2 cellular contexts compared by ENCODE assay signal in genomic region chr10:79313911-79314439, GRCh38.
TF ChIP-seq lines count a peak whose summit lies in the region.

No MANE protein-coding gene starts in this region.

TF ChIP-seq in SK-N-SH, 30 proteins besides CTCF, POLR2A, EP300 and RAD21 (continued from another document):
- TF ChIP-seq, protein P1, sequence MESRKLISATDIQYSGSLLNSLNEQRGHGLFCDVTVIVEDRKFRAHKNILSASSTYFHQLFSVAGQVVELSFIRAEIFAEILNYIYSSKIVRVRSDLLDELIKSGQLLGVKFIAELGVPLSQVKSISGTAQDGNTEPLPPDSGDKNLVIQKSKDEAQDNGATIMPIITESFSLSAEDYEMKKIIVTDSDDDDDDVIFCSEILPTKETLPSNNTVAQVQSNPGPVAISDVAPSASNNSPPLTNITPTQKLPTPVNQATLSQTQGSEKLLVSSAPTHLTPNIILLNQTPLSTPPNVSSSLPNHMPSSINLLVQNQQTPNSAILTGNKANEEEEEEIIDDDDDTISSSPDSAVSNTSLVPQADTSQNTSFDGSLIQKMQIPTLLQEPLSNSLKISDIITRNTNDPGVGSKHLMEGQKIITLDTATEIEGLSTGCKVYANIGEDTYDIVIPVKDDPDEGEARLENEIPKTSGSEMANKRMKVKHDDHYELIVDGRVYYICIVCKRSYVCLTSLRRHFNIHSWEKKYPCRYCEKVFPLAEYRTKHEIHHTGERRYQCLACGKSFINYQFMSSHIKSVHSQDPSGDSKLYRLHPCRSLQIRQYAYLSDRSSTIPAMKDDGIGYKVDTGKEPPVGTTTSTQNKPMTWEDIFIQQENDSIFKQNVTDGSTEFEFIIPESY (IDR thresholded peaks at IDR 0.05; ENCODE audit: borderline replicate concordance, low read depth): no peak
- no peak for TF ChIP-seq GABPA (IDR thresholded peaks at IDR 0.05; ENCODE audit: low read depth)
- TF ChIP-seq RXRA (IDR thresholded peaks at IDR 0.05; ENCODE audit: borderline replicate concordance, low read depth): no peak
- no peak for TF ChIP-seq MAX (IDR thresholded peaks at IDR 0.05; ENCODE audit: low read depth)
- no peak for TF ChIP-seq RFX5 (IDR thresholded peaks at IDR 0.05; ENCODE audit: low read length)
- no peak for TF ChIP-seq MXI1 (IDR thresholded peaks at IDR 0.05; ENCODE audit: low read depth, low read length)
- no peak for TF ChIP-seq SIN3A (IDR thresholded peaks at IDR 0.05; ENCODE audit: borderline replicate concordance, low read depth, low read length)

TF ChIP-seq in Ishikawa, 13 proteins besides CTCF, POLR2A, EP300 and RAD21 (continued from another document):
- no peak for TF ChIP-seq USF1 (IDR thresholded peaks at IDR 0.05)
- peak; percentile 47; the same call in 1 of the 2 replicates for TF ChIP-seq MAX (IDR thresholded peaks at IDR 0.05)
- 0 out of 2 replicates have a peak, but pooled peaks have one; percentile 19 for TF ChIP-seq EGR1 (IDR thresholded peaks at IDR 0.05)
- 0 out of 2 replicates have a peak, but pooled peaks have one; percentile 62 for TF ChIP-seq ZBTB7A (IDR thresholded peaks at IDR 0.05; ENCODE audit: low read depth)
- 0 out of 2 replicates have a peak, but pooled peaks have one; percentile 59 for TF ChIP-seq TCF12 (IDR thresholded peaks at IDR 0.05; ENCODE audit: low read depth)
